8 cellular contexts compared by ENCODE assay signal in the genomic region with DNA sequence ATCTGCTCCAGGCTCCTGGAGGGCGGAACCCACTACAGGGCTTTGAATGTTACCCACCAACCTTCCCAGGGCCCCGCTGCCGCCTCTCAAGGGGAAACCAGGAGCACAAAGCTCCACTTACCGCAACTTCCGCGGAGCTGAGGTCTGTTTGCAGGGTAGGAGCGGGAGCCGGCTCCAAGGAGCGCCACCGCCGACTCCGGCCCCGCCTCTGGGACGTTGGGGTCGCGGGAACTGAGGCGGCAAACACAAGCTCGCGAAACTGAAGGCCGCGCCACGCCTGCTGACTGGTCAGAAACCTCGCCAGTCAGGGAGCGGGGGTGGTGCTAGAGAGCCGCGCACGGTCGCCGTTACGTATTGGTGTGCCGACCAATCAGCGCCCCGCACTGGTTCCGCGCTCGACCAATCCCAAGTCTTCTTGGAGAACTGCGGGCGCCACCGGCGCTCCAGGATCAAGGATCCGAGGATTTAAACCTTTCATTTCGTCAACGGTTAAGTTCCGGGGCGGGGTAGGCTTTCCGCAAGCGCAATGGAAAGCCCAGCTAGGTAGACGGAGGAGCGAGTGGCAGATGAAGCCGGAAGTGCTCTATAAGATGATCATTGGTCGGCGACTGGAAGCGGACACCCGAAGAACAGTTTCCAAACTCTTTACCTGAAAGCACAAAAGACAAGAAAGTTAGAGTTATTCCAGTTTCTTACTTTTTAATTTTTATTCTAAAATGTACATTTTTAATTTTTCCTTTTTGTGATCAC. TPM values are rescaled to one million over a fixed set of nuclear protein-coding genes. Genes with fewer than 3 reads are reported as not detected.
DNase-seq lines count a peak whose midpoint lies in the region; ATAC-seq and TF ChIP-seq lines count a peak whose summit lies in the region.

A gene (minus strand): TSS at position 233 of the 750 bp plus-strand sequence. CDS start 3,828 bp downstream, outside the sequence.

- DNase-seq in CMK (ENCODE audit: low read depth) = peak; percentile 99
- DNase-seq in GM20000 (ENCODE audit: low spot score) = peak; percentile 93
- peak; percentile 99 for DNase-seq in HT-29 (ENCODE audit: low spot score)
- peak; percentile 99 to 100 for DNase-seq in NOMO-1 (lab: John Stamatoyannopoulos, UW; ENCODE audit: unreplicated experiment in 2 of 2)
- peak; percentile 92 to 94 (median 93) for DNase-seq in effector memory CD8-positive, alpha-beta T cell
- peak; percentile 99 for DNase-seq in medulla oblongata (ENCODE audit: extremely low spot score)
- DNase-seq in stimulated activated CD8-positive, alpha-beta memory T cell treated with anti-CD3 and anti-CD28 coated beads, Interleukin-12 subunit alpha, Interleukin-12 subunit beta, amount 100 ng/mL, for 1 hour (ENCODE audit: low read depth) = peak; percentile 93

- peaks cover 12% of the 10 kb centered on the region for H3K36me3 Mint-ChIP-seq in effector memory CD8-positive, alpha-beta T cell (ENCODE audit: insufficient read depth)

- POLR2A ChIA-PET in activated CD8-positive, alpha-beta memory T cell treated with anti-CD3 and anti-CD28 coated beads for 36 hours (lab: Charles Lee) = interaction anchor here (0.7 to 2.8 kb wide), 4 partner anchors 17 to 186 kb away, joined by 4 to 26 read pairs (median 6); a partner anchor contains a TSS

- peak within 1 kb of the TSS; percentile 90 to 95 for H3K4me3 Mint-ChIP-seq in effector memory CD8-positive, alpha-beta T cell

- peak within 1 kb of the TSS; percentile 95 to 97 for H3K27ac Mint-ChIP-seq in effector memory CD8-positive, alpha-beta T cell

- CTCF ChIA-PET in activated CD8-positive, alpha-beta memory T cell treated with anti-CD3 and anti-CD28 coated beads for 36 hours (lab: Charles Lee) = interaction anchor here (0.8 to 3.0 kb wide), 5 partner anchors 10 to 124 kb away, joined by 3 to 11 read pairs (median 4); a partner anchor contains a TSS

- ATAC-seq in effector memory CD8-positive, alpha-beta T cell (replicated peaks) = peak; percentile 95

- no peaks in the 10 kb centered on the region for H3K9me3 Mint-ChIP-seq in effector memory CD8-positive, alpha-beta T cell

- H3K27me3 Mint-ChIP-seq in effector memory CD8-positive, alpha-beta T cell = no peaks in the 10 kb centered on the region

- no peak for TF ChIP-seq CTCF in GM20000 (IDR thresholded peaks at IDR 0.05; ENCODE audit: extremely low read depth, missing control alignments)

- H3K4me1 Mint-ChIP-seq in effector memory CD8-positive, alpha-beta T cell (ENCODE audit: low read depth in 2 of 2) = peaks cover 8 to 10% of the 10 kb centered on the region in 2 donors

RNA-seq across cellular contexts. Expression of the gene that starts here (rescaled TPM):
- total RNA-seq in HT-29 (2014; rRNA removed; shearing (Covaris generic)) = 12.4 and 12.6 TPM in 2 replicates
- total RNA-seq in activated CD8-positive, alpha-beta memory T cell treated with anti-CD3 and anti-CD28 coated beads for 36 hours = 10 to 100 TPM; 21.9 to 22.2 TPM

Comparison
In these comparisons a context has a peak if more than half of its experiments do, and no peak if none do; other contexts are left out.
1. Peak in every context shown above with its lines: DNase-seq and ATAC-seq.